In genomic region chr12:56629459-56630179, GRCh38 we compare ENCODE assay signal across 8 cellular contexts. TPM values are rescaled to one million over a fixed set of nuclear protein-coding genes. Genes with fewer than 3 reads are reported as not detected.
DNase-seq lines count a peak whose midpoint lies in the region; ATAC-seq and TF ChIP-seq lines count a peak whose summit lies in the region.

No MANE protein-coding gene starts in this region.

- peak overlapping the region; percentile 98 for H3K27ac ChIP-seq in effector memory CD4-positive, alpha-beta T cell (ENCODE audit: insufficient read depth, low read length, poor library complexity, severe bottlenecking)
- peak overlapping the region; percentile 87 to 97 (median 91) for H3K27ac ChIP-seq in stomach

- no peak for TF ChIP-seq CTCF in stomach (IDR thresholded peaks at IDR 0.05)

- DNase-seq in activated CD4-positive, alpha-beta T cell treated with anti-CD3 and anti-CD28 coated beads, Interleukin-2, amount 50 U/mL, for 4 hours = peak; percentile 36 to 42
- DNase-seq in effector memory CD4-positive, alpha-beta T cell = peak; percentile 36 to 48 (median 43)
- DNase-seq in midbrain (lab: John Stamatoyannopoulos, UW) (peak; percentile 43), stomach (no peak), NCI-H774 (lab: John Stamatoyannopoulos, UW) (no peak)

- H3K4me3 ChIP-seq in effector memory CD4-positive, alpha-beta T cell (ENCODE audit: insufficient read depth, low read depth, low read length, poor library complexity, severe bottlenecking) = peak overlapping the region; percentile 100
- peak overlapping the region; percentile 79 to 100 (median 90) for H3K4me3 ChIP-seq in stomach

- peaks cover 4% of the 10 kb centered on the region for H3K36me3 ChIP-seq in effector memory CD4-positive, alpha-beta T cell (ENCODE audit: control insufficient read depth, insufficient read depth, low read length)
- H3K36me3 ChIP-seq in stomach = peaks cover 0 to 14% (median 11%) of the 10 kb centered on the region in 4 donors

- ATAC-seq in GM18505 (IDR thresholded peaks at IDR 0.05; ENCODE audit: unreplicated experiment) (peak; percentile 2), HG03460 (IDR thresholded peaks at IDR 0.05; ENCODE audit: unreplicated experiment) (peak; percentile 8), HG02588 (IDR thresholded peaks at IDR 0.05; ENCODE audit: unreplicated experiment) (no peak)

- H3K9me3 ChIP-seq in effector memory CD4-positive, alpha-beta T cell (ENCODE audit: control insufficient read depth, low read length) = no peaks in the 10 kb centered on the region
- H3K9me3 ChIP-seq in stomach = no peaks in the 10 kb centered on the region

- no peaks in the 10 kb centered on the region for H3K27me3 ChIP-seq in effector memory CD4-positive, alpha-beta T cell (replicated peaks; ENCODE audit: control insufficient read depth, insufficient read depth, low read length, poor library complexity, severe bottlenecking)
- no peaks in the 10 kb centered on the region for H3K27me3 ChIP-seq in stomach

- no peak for TF ChIP-seq EP300 in stomach (IDR thresholded peaks at IDR 0.05)

- TF ChIP-seq POLR2A in GM18505 (IDR thresholded peaks at IDR 0.05; ENCODE audit: borderline replicate concordance, extremely low read depth, insufficient read depth, insufficient read length) = no peak
- TF ChIP-seq POLR2A in stomach (IDR thresholded peaks at IDR 0.05) = no peak

- peaks cover 46% of the 10 kb centered on the region for H3K4me1 ChIP-seq in effector memory CD4-positive, alpha-beta T cell (ENCODE audit: control insufficient read depth, insufficient read depth, low read length, poor library complexity, severe bottlenecking)
- H3K4me1 ChIP-seq in stomach = peaks cover 44 to 83% (median 72%) of the 10 kb centered on the region in 4 donors

- 0 to 1% (median 1%) methylated on average over 31 to 46 of the region's 46 CpGs for WGBS in stomach, 5 donors

- intact Hi-C loops in stomach (cut with DNase I; ENCODE audit: low total_unique reads) = loop anchor here (10.0 kb wide), 1 partner anchor 55 kb away; the partner anchor contains the start of gene PTGES3

RNA-seq across cellular contexts. Expression of gene BAZ2A, which starts 0.5 kb away (rescaled TPM):
- 100 to 1,000 TPM in 3 of 5 donors, 10 to 100 TPM in 2; 69.4 to 158 (median 112) TPM for total RNA-seq in stomach
- polyA plus RNA-seq in stomach = 10 to 100 TPM in 2 of 3 donors, 1 to 10 TPM in 1; 9.5 to 19.4 (median 11.6) TPM

RNA-seq across cellular contexts. Expression of gene ATP5F1B, which starts 16.2 kb away (rescaled TPM):
- total RNA-seq in stomach = 100 to 1,000 TPM; 183 to 604 (median 386) TPM
- polyA plus RNA-seq in stomach = 100 to 1,000 TPM; 505 to 573 (median 536) TPM

RNA-seq across cellular contexts. Expression of gene PTGES3, which starts 58.5 kb away (rescaled TPM):
- total RNA-seq in stomach = 100 to 1,000 TPM in 1 of 5 donors, 10 to 100 TPM in 4; 43.3 to 120 (median 78.8) TPM
- polyA plus RNA-seq in stomach = 100 to 1,000 TPM in 2 of 3 donors, 10 to 100 TPM in 1; 97.7 to 145 (median 113) TPM

Comparison
In these comparisons a context has a peak if more than half of its experiments do, and no peak if none do; other contexts are left out.
1. DNase-seq: peak in activated CD4-positive, alpha-beta T cell treated with anti-CD3 and anti-CD28 coated beads, Interleukin-2, amount 50 U/mL, for 4 hours (2 of 2), effector memory CD4-positive, alpha-beta T cell (3 of 3) and midbrain (single experiment); none in stomach (single experiment) and NCI-H774 (single experiment).